Comparison of ENCODE assay signal across 16 cellular contexts in genomic region chr2:235001237-235002133, GRCh38. TPM values are rescaled to one million over a fixed set of nuclear protein-coding genes. Genes with fewer than 3 reads are reported as not detected.
A peak's percentile ranks its signal among the peaks of the same experiment; 100 is the strongest.
DNase-seq lines count a peak whose midpoint lies in the region; ATAC-seq and TF ChIP-seq lines count a peak whose summit lies in the region.
"Had no signal": no experiment of that assay in that cellular context is flagged by ENCODE, and none has a peak within 500 bp of the region (broad histone marks: within the 10 kb centered on the region; RNA-seq: fewer than 3 reads in every experiment).

No MANE protein-coding gene starts in this region.

- no peak overlapping the region for H2AFZ ChIP-seq in osteoblast (ENCODE audit: low read length)

- no peak for TF ChIP-seq CTCF in BE2C (IDR thresholded peaks at IDR 0.05; ENCODE audit: low read depth, low read length)
- no peak for TF ChIP-seq CTCF in RWPE1 (conservative IDR thresholded peaks at IDR 0.05; ENCODE audit: low read depth)
- no peak for TF ChIP-seq CTCF in fibroblast of the aortic adventitia (IDR thresholded peaks at IDR 0.05; ENCODE audit: insufficient read depth, low read length)
- no peak for TF ChIP-seq CTCF in osteoblast (IDR thresholded peaks at IDR 0.05; ENCODE audit: extremely low read depth, low read depth, low read length)
- no peak for TF ChIP-seq CTCF in spleen (IDR thresholded peaks at IDR 0.05 in 8 of 11, conservative IDR thresholded peaks at IDR 0.05 in 3 of 11)

- H3K27ac ChIP-seq in RWPE1 = peak overlapping the region; percentile 43
- H3K27ac ChIP-seq in osteoblast (ENCODE audit: low read depth, low read length) = no peak overlapping the region
- no peak overlapping the region for H3K27ac ChIP-seq in spleen
- H3K27ac ChIP-seq: breast epithelium had no signal

- H3K4me1 ChIP-seq in BE2C = peaks cover 37% of the 10 kb centered on the region
- H3K4me1 ChIP-seq in osteoblast (ENCODE audit: insufficient read depth, low read length) = peaks cover 38% of the 10 kb centered on the region
- H3K4me1 ChIP-seq in spleen = peaks cover 0 to 5% (median 0%) of the 10 kb centered on the region in 6 donors
- H3K4me1 ChIP-seq: breast epithelium had no signal

- DNase-seq in BE2C (peak; percentile 53), RWPE1 (ENCODE audit: low spot score) (no peak), fibroblast of the aortic adventitia (ENCODE audit: low read depth) (peak; percentile 70), osteoblast (ENCODE audit: insufficient read length, low spot score, missing footprints) (peak; percentile 15), NCI-H1436 (lab: John Stamatoyannopoulos, UW) (no peak), spleen (no peak), NOMO-1 treated with DMSO at 0.1 percent for 48 hours (lab: John Stamatoyannopoulos, UW; ENCODE audit: unreplicated experiment) (no peak), sciatic nerve (ENCODE audit: low spot score) (no peak)
- DNase-seq: activated CD4-positive, alpha-beta T cell treated with anti-CD3 and anti-CD28 coated beads, Interleukin-2, amount 50 U/mL, for 48 hours; activated naive CD8-positive, alpha-beta T cell treated with anti-CD3 and anti-CD28 coated beads for 36 hours; activated T-cell treated with anti-CD3 and anti-CD28 coated beads, Interleukin-2, amount 50 U/mL, for 4 hours; effector CD8-positive, alpha-beta T cell; hippocampal formation; NCI-H446 treated with DMSO at 0.1 percent for 48 hours had no signal

- peaks cover 92% of the 10 kb centered on the region for H3K79me2 ChIP-seq in osteoblast (ENCODE audit: insufficient read depth, low read length)

- H3K4me3 ChIP-seq in BE2C (ENCODE audit: low read depth, low read length) = no peak overlapping the region; the same call in 1 of the 2 replicates
- H3K4me3 ChIP-seq in fibroblast of the aortic adventitia (ENCODE audit: low read depth, low read length) = no peak overlapping the region
- H3K4me3 ChIP-seq in osteoblast (ENCODE audit: insufficient read depth, low read length) = no peak overlapping the region
- no peak overlapping the region for H3K4me3 ChIP-seq in spleen
- H3K4me3 ChIP-seq: breast epithelium, HAP-1 had no signal

- H3K27me3 ChIP-seq in BE2C = no peaks in the 10 kb centered on the region
- no peaks in the 10 kb centered on the region for H3K27me3 ChIP-seq in osteoblast (ENCODE audit: insufficient read depth, low read length)
- no peaks in the 10 kb centered on the region for H3K27me3 ChIP-seq in spleen (replicated peaks in 1 of 7)
- H3K27me3 ChIP-seq: breast epithelium had no signal

- peaks cover 42% of the 10 kb centered on the region for H4K20me1 ChIP-seq in osteoblast (ENCODE audit: insufficient read depth, low read length)

- 86 to 91% (median 91%) methylated on average over 25 of the region's 25 CpGs for WGBS in spleen, 5 donors

- ATAC-seq in sciatic nerve = no peak
- ATAC-seq: activated T-cell treated with anti-CD3 and anti-CD28 coated beads, Interleukin-2, amount 50 U/mL, for 4 hours had no signal

- H3K36me3 ChIP-seq in BE2C (no peaks in the 10 kb centered on the region; the same call in 1 of the 2 replicates), osteoblast (ENCODE audit: insufficient read depth, low read length) (peaks cover 51% of the 10 kb centered on the region), spleen (no peaks in the 10 kb centered on the region)
- H3K36me3 ChIP-seq: breast epithelium had no signal

- no peaks in the 10 kb centered on the region for H3K9me3 ChIP-seq in BE2C
- no peaks in the 10 kb centered on the region for H3K9me3 ChIP-seq in osteoblast (ENCODE audit: low read depth, low read length)
- H3K9me3 ChIP-seq in spleen = no peaks in the 10 kb centered on the region
- H3K9me3 ChIP-seq: breast epithelium, HAP-1 had no signal

- POLR2A ChIA-PET in RWPE1 (lab: Yijun Ruan, JAX; ENCODE audit: low non-redundant PET) = no interaction called here

- CTCF ChIA-PET in RWPE1 (lab: Yijun Ruan, JAX) = no interaction called here

- no peak for TF ChIP-seq POLR2A in spleen (IDR thresholded peaks at IDR 0.05)

- intact Hi-C loops in spleen (cut with DNase I; ENCODE audit: low total_unique reads) = no loop called here
- intact Hi-C loops in sciatic nerve (cut with DNase I) = loop anchor here (5.0 kb wide), 1 partner anchor 56 kb away; no protein-coding TSS in a partner anchor

- no peak overlapping the region for H3K4me2 ChIP-seq in osteoblast (ENCODE audit: insufficient read depth, low read length)

RNA-seq across cellular contexts. Expression of gene SH3BP4, which starts 49.7 kb away (rescaled TPM):
- polyA plus RNA-seq in BE2C (2012; ENCODE audit: insufficient read depth, insufficient read length, low read depth) = 9.0 TPM
- total RNA-seq in fibroblast of the aortic adventitia (ENCODE audit: low replicate concordance) = 32.2 and 49.7 TPM in 2 replicates
- total RNA-seq in osteoblast = 113 and 121 TPM in 2 replicates
- 10 to 100 TPM; 10.2 to 21.0 (median 20.0) TPM for total RNA-seq in spleen
- 1 to 10 TPM; 2.3 to 3.7 (median 3.7) TPM for polyA plus RNA-seq in spleen
- 26.7 TPM for total RNA-seq in sciatic nerve

Comparison
In these comparisons a context has a peak if more than half of its experiments do, and no peak if none do; other contexts are left out.
1. DNase-seq: peak in BE2C (single experiment), fibroblast of the aortic adventitia (single experiment) and osteoblast (single experiment); none in RWPE1 (single experiment), NCI-H1436 (single experiment), spleen (single experiment), NOMO-1 treated with DMSO at 0.1 percent for 48 hours (single experiment) and sciatic nerve (single experiment).